Comparison of ENCODE assay signal across 8 cellular contexts in genomic region chr5:176238645-176239283, GRCh38. TPM values are rescaled to one million over a fixed set of nuclear protein-coding genes. Genes with fewer than 3 reads are reported as not detected.
DNase-seq lines count a peak whose midpoint lies in the region; ATAC-seq and TF ChIP-seq lines count a peak whose summit lies in the region.
"Not testable (repeated sequence)": the region's sequence is repeated elsewhere in the genome, so short reads cannot be mapped to it uniquely, and the experiment has no call there.

No MANE protein-coding gene starts in this region.

- H3K27me3 ChIP-seq in GM06990 (replicated peaks; ENCODE audit: control insufficient read depth, insufficient read depth, low read length); mesenchymal stem cell (ENCODE audit: control insufficient read depth in 1 of 2, insufficient read depth in 1 of 2, low read length in 2 of 2): not testable (repeated sequence)

- H3K9me3 Mint-ChIP-seq in stimulated activated naive B cell treated with anti-CD40 and anti-IgM and Interleukin-4, amounts not matched to agents 10 μg/mL and 1 μg/mL and 100 μg/mL, for 72 hours: not testable (repeated sequence)

- H3K27me3 Mint-ChIP-seq in stimulated activated naive B cell treated with anti-CD40 and anti-IgM and Interleukin-4, amounts not matched to agents 10 μg/mL and 1 μg/mL and 100 μg/mL, for 72 hours: not testable (repeated sequence)

- peaks cover 8 to 15% of the 10 kb centered on the region in 2 donors for H3K4me1 Mint-ChIP-seq in stimulated activated naive B cell treated with anti-CD40 and anti-IgM and Interleukin-4, amounts not matched to agents 10 μg/mL and 1 μg/mL and 100 μg/mL, for 72 hours

- H3K18ac ChIP-seq in mesenchymal stem cell (ENCODE audit: low read depth in 1 of 2, low read length in 2 of 2): not testable (repeated sequence)

- H3K9me3 ChIP-seq in mesenchymal stem cell (ENCODE audit: control insufficient read depth, low read length): not testable (repeated sequence)

- not testable (repeated sequence) for H2BK5ac ChIP-seq in mesenchymal stem cell (ENCODE audit: low read depth, low read length, poor library complexity, severe bottlenecking)

- not testable (repeated sequence) for H2AFZ ChIP-seq in mesenchymal stem cell (ENCODE audit: low read depth, low read length)

- H3K27ac ChIP-seq in mesenchymal stem cell (ENCODE audit: low read length, poor library complexity, severe bottlenecking): not testable (repeated sequence)

- not testable (repeated sequence) for H3K27ac Mint-ChIP-seq in stimulated activated naive B cell treated with anti-CD40 and anti-IgM and Interleukin-4, amounts not matched to agents 10 μg/mL and 1 μg/mL and 100 μg/mL, for 72 hours

- not testable (repeated sequence) for H3K4ac ChIP-seq in mesenchymal stem cell (ENCODE audit: low read depth in 1 of 2, low read length in 2 of 2)

- H3K14ac ChIP-seq in mesenchymal stem cell (ENCODE audit: low read length in 2 of 2): not testable (repeated sequence)

- ATAC-seq in GM19455 (IDR thresholded peaks at IDR 0.05; ENCODE audit: unreplicated experiment) (peak; percentile 39), HG02763 (IDR thresholded peaks at IDR 0.05; ENCODE audit: unreplicated experiment) (peak; percentile 28), HG03469 (IDR thresholded peaks at IDR 0.05; ENCODE audit: unreplicated experiment) (peak; percentile 22), esophagus mucosa (peak; percentile 62)
- ATAC-seq in activated CD4-positive, CD25-positive, alpha-beta regulatory T cell treated with anti-CD3 and anti-CD28 coated beads, Interleukin-2, amount 50 U/mL, for 24 hours: peak; percentile 36 to 44
- ATAC-seq in stimulated activated naive B cell treated with anti-CD40 and anti-IgM and Interleukin-4, amounts not matched to agents 10 μg/mL and 1 μg/mL and 100 μg/mL, for 72 hours (replicated peaks): peak; percentile 49 to 50

- not testable (repeated sequence) for H3K9ac ChIP-seq in mesenchymal stem cell (ENCODE audit: low read length)

- not testable (repeated sequence) for H4K8ac ChIP-seq in mesenchymal stem cell (ENCODE audit: low read length)

- DNase-seq in GM06990 (ENCODE audit: extremely low read depth, insufficient read length); mesenchymal stem cell; stimulated activated naive B cell treated with anti-CD40 and anti-IgM and Interleukin-4, amounts not matched to agents 10 μg/mL and 1 μg/mL and 100 μg/mL, for 72 hours: not testable (repeated sequence)

- H2BK120ac ChIP-seq in mesenchymal stem cell (ENCODE audit: low read depth, low read length): not testable (repeated sequence)

- H3K4me3 ChIP-seq in GM06990 (replicated peaks; ENCODE audit: low read depth, low read length) (peak overlapping the region; percentile 43; the same call in 1 of the 2 replicates), mesenchymal stem cell (ENCODE audit: insufficient read depth in 1 of 2, low read depth in 1 of 2, low read length in 2 of 2) (peak overlapping the region in 1 of 2 experiments; percentile 57)

- not testable (repeated sequence) for TF ChIP-seq CTCF in GM06990 (IDR thresholded peaks at IDR 0.05; ENCODE audit: insufficient read depth, low read length, poor library complexity, severe bottlenecking)

- H3K36me3 ChIP-seq in GM06990 (ENCODE audit: control insufficient read depth, insufficient read depth, low read length); mesenchymal stem cell (ENCODE audit: control insufficient read depth in 1 of 2, insufficient read depth in 2 of 2, low read depth in 1 of 2, low read length in 2 of 2): not testable (repeated sequence)

- not testable (repeated sequence) for H4K91ac ChIP-seq in mesenchymal stem cell (ENCODE audit: low read length)

- no CpG with 5 or more reads among the region's 59 CpGs for WGBS in mesenchymal stem cell

- not testable (repeated sequence) for H3K23ac ChIP-seq in mesenchymal stem cell (ENCODE audit: low read length in 2 of 2)

- not testable (repeated sequence) for H3K4me1 ChIP-seq in mesenchymal stem cell (ENCODE audit: control insufficient read depth, insufficient read depth, low read depth, low read length)

- H2AK5ac ChIP-seq in mesenchymal stem cell (ENCODE audit: low read length, severe bottlenecking): not testable (repeated sequence)

- not testable (repeated sequence) for H3K36me3 Mint-ChIP-seq in stimulated activated naive B cell treated with anti-CD40 and anti-IgM and Interleukin-4, amounts not matched to agents 10 μg/mL and 1 μg/mL and 100 μg/mL, for 72 hours

- H3K4me2 ChIP-seq in mesenchymal stem cell (ENCODE audit: low read length, poor library complexity, severe bottlenecking): peak overlapping the region; percentile 63

- not testable (repeated sequence) for H2BK15ac ChIP-seq in mesenchymal stem cell (ENCODE audit: low read depth, poor library complexity, severe bottlenecking)

- H2BK12ac ChIP-seq in mesenchymal stem cell (ENCODE audit: low read length in 2 of 2): not testable (repeated sequence)

- H3K79me1 ChIP-seq in mesenchymal stem cell (replicated peaks; ENCODE audit: low read length, poor library complexity, severe bottlenecking): not testable (repeated sequence)

- not testable (repeated sequence) for H3K4me3 Mint-ChIP-seq in stimulated activated naive B cell treated with anti-CD40 and anti-IgM and Interleukin-4, amounts not matched to agents 10 μg/mL and 1 μg/mL and 100 μg/mL, for 72 hours

RNA-seq across cellular contexts. Expression of gene SIMC1, which starts 0.5 kb away (rescaled TPM):
- total RNA-seq in esophagus mucosa: 5.5 TPM
- polyA plus RNA-seq in mesenchymal stem cell (2013, experiment 1 of 2): 13.6 TPM
- 13.9 TPM for polyA plus RNA-seq in mesenchymal stem cell (2013, experiment 2 of 2)
